In the genomic region with DNA sequence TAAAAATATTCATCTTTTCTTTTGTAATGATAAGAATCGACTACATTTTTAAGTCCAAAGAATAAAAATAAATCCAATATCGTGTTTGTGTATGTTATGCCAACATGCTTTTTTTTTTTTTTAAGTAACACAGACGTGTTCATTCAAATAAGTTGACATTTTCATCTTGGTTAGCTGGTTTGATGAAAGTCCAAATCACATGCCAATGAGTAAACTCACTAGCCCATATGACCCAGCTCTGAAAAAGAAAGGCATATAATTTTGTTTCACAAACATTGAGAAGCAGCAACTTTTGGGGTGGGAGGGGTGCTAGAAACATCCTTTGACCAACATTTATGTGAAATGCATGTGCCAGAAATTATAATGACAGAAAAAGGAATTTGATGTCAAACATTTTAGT, we compare ENCODE assay signal across 23 cellular contexts.
DNase-seq lines count a peak whose midpoint lies in the region; FAIRE-seq and TF ChIP-seq lines count a peak whose summit lies in the region.
"Had no signal": no experiment of that assay in that cellular context is flagged by ENCODE, and none has a peak within 500 bp of the region (broad histone marks: within the 10 kb centered on the region; RNA-seq: fewer than 3 reads in every experiment).

No MANE protein-coding gene starts in this region.

- H3K27ac ChIP-seq in GM23248, result no peak overlapping the region
- no peak overlapping the region for H3K27ac ChIP-seq in astrocyte (ENCODE audit: low read depth, low read length)
- H3K27ac ChIP-seq: A549 had no signal

- no peak for TF ChIP-seq CTCF in astrocyte (IDR thresholded peaks at IDR 0.05; ENCODE audit: insufficient read depth, low read depth, low read length)
- no peak for TF ChIP-seq CTCF in GM20000 (IDR thresholded peaks at IDR 0.05; ENCODE audit: extremely low read depth, missing control alignments)

- H3K36me3 ChIP-seq in GM23248 (ENCODE audit: low read depth), result no peaks in the 10 kb centered on the region
- H3K36me3 ChIP-seq in astrocyte (ENCODE audit: insufficient read depth, low read length), result no peaks in the 10 kb centered on the region
- H3K36me3 ChIP-seq: HAP-1 had no signal

- FAIRE-seq in astrocyte (lab: Jason Lieb, UNC) (no peak), H54 (lab: Jason Lieb, UNC) (no peak)
- FAIRE-seq: A549, GM12878 had no signal

- no peak overlapping the region for H3K27ac Mint-ChIP-seq in astrocyte (ENCODE audit: unreplicated experiment)
- H3K27ac Mint-ChIP-seq: CD4-positive, CD25-positive, alpha-beta regulatory T cell; T-cell had no signal

- H4K20me1 ChIP-seq in GM23248 (ENCODE audit: insufficient read depth) (no peaks in the 10 kb centered on the region), astrocyte (ENCODE audit: insufficient read depth, low read length) (no peaks in the 10 kb centered on the region)

- H3K9me3 Mint-ChIP-seq in astrocyte (ENCODE audit: unreplicated experiment), result no peaks in the 10 kb centered on the region
- H3K9me3 Mint-ChIP-seq: T-cell had no signal

- no peaks in the 10 kb centered on the region for H3K9me2 ChIP-seq in GM23248 (ENCODE audit: insufficient read depth)

- H3K9me3 ChIP-seq in GM23248 (ENCODE audit: low read depth), result no peaks in the 10 kb centered on the region
- no peaks in the 10 kb centered on the region for H3K9me3 ChIP-seq in astrocyte (ENCODE audit: insufficient read depth, low read depth, low read length)
- H3K9me3 ChIP-seq: A549, HAP-1 had no signal

- TF ChIP-seq POLR2A in H54 (IDR thresholded peaks at IDR 0.05; ENCODE audit: low read depth, low read length), result no peak

- H3K4me1 Mint-ChIP-seq in astrocyte (ENCODE audit: low read depth, unreplicated experiment), result peaks cover 40% of the 10 kb centered on the region
- H3K4me1 Mint-ChIP-seq: CD4-positive, CD25-positive, alpha-beta regulatory T cell; T-cell had no signal

- no peak overlapping the region for H3K4me3 ChIP-seq in GM23248
- no peak overlapping the region for H3K4me3 ChIP-seq in astrocyte (ENCODE audit: insufficient read depth, low read depth, low read length)
- H3K4me3 ChIP-seq: A549, GM12878, HAP-1 had no signal

- no peaks in the 10 kb centered on the region for H3K27me3 Mint-ChIP-seq in astrocyte (ENCODE audit: low read depth, unreplicated experiment)
- H3K27me3 Mint-ChIP-seq: CD4-positive, CD25-positive, alpha-beta regulatory T cell had no signal

- H3K36me3 Mint-ChIP-seq in astrocyte (ENCODE audit: low read depth, unreplicated experiment), result no peaks in the 10 kb centered on the region
- H3K36me3 Mint-ChIP-seq: CD4-positive, CD25-positive, alpha-beta regulatory T cell; T-cell had no signal

- in situ Hi-C loops in GM23248 (cut with MboI), result no loop called here

- H3K9ac ChIP-seq in GM23248, result no peak overlapping the region
- no peak overlapping the region for H3K9ac ChIP-seq in astrocyte (ENCODE audit: low read length)

- H3K4me3 Mint-ChIP-seq in astrocyte (ENCODE audit: unreplicated experiment), result no peak overlapping the region
- H3K4me3 Mint-ChIP-seq: CD4-positive, CD25-positive, alpha-beta regulatory T cell; T-cell had no signal

- H2AFZ ChIP-seq in GM23248 (no peak overlapping the region), astrocyte (ENCODE audit: low read depth, low read length) (no peak overlapping the region)

- no peak overlapping the region for H3K4me2 ChIP-seq in GM23248 (ENCODE audit: unreplicated experiment)
- no peak overlapping the region for H3K4me2 ChIP-seq in astrocyte (ENCODE audit: low read length)
- H3K4me2 ChIP-seq: A549 had no signal

- H3K4me1 ChIP-seq in GM23248 (ENCODE audit: insufficient read depth) (no peaks in the 10 kb centered on the region), astrocyte (ENCODE audit: insufficient read depth, low read length) (no peaks in the 10 kb centered on the region)
- H3K4me1 ChIP-seq: HAP-1 had no signal

- DNase-seq in GM23248 (peak; percentile 18), astrocyte (ENCODE audit: low read depth) (peak; percentile 25), foreskin melanocyte (peak; percentile 89), GM20000 (ENCODE audit: low spot score) (no peak), H54 (ENCODE audit: insufficient read length, low spot score) (no peak), activated gamma-delta T cell (lab: John Stamatoyannopoulos, UW) (no peak), NCI-H1436 (lab: John Stamatoyannopoulos, UW) (no peak)
- DNase-seq: CD4-positive, CD25-positive, alpha-beta regulatory T cell; COR-L47; DMS79; Kasumi-1; MM.1S; NCI-H1092; NCI-H1436 treated with DMSO at 0.1 percent for 48 hours; NCI-H1930; NCI-H2227 treated with DMSO at 0.1 percent for 48 hours; NCI-H524; NCI-H774; SIG-M5; T-cell had no signal

- peaks cover 58% of the 10 kb centered on the region for H3K27me3 ChIP-seq in GM23248 (replicated peaks; ENCODE audit: insufficient read depth)
- H3K27me3 ChIP-seq in astrocyte (ENCODE audit: insufficient read depth, low read length), result no peaks in the 10 kb centered on the region

- no peaks in the 10 kb centered on the region for H3F3A ChIP-seq in GM23248 (ENCODE audit: insufficient read depth)

- WGBS in GM23248 (ENCODE audit: low coverage in 1 of 2, low lambda C conversion rate in 2 of 2, missing lambda C conversion rate in 2 of 2), 2 experiments, result 5 to 7% methylated on average over 3 of the region's 3 CpGs

- H3K79me2 ChIP-seq in GM23248 (ENCODE audit: insufficient read depth) (no peaks in the 10 kb centered on the region), astrocyte (ENCODE audit: insufficient read depth, low read length) (no peaks in the 10 kb centered on the region)

Comparison
In these comparisons a context has a peak if more than half of its experiments do, and no peak if none do; other contexts are left out.
1. DNase-seq: peak in GM23248 (single experiment), astrocyte (single experiment) and foreskin melanocyte (single experiment); none in GM20000 (single experiment), H54 (single experiment), activated gamma-delta T cell (single experiment) and NCI-H1436 (single experiment).